In genomic region chr22:46021577-46021976, GRCh38 we compare ENCODE assay signal across 1 cellular context.
TF ChIP-seq lines count a peak whose summit lies in the region.

No MANE protein-coding gene starts in this region.

TF ChIP-seq in H1, 55 proteins besides CTCF, POLR2A, EP300 and RAD21 (continued from another document):
- TF ChIP-seq CHD7 (IDR thresholded peaks at IDR 0.05; ENCODE audit: insufficient replicate concordance, low read length) (no peak), EZH2 (IDR thresholded peaks at IDR 0.05; ENCODE audit: low read depth, low read length, severe bottlenecking) (no peak), PHF8 (conservative IDR thresholded peaks at IDR 0.05; ENCODE audit: low read depth, low read length) (no peak), POLR2AphosphoS5 (IDR thresholded peaks at IDR 0.05; ENCODE audit: low read depth, low read length) (no peak), BCL11A (IDR thresholded peaks at IDR 0.05; ENCODE audit: low read depth in 2 of 2, low read length in 2 of 2) (no peak), BACH1 (IDR thresholded peaks at IDR 0.05; ENCODE audit: low read length) (no peak), KDM1A (IDR thresholded peaks at IDR 0.05; ENCODE audit: borderline replicate concordance, low read length) (no peak)
TF ChIP-seq in H1: peak in this region for 0.
